In genomic region chr5:140197023-140197422, GRCh38 we compare ENCODE assay signal across 22 cellular contexts.
"Had no signal": no experiment of that assay in that cellular context is flagged by ENCODE, and none has a peak within 500 bp of the region (broad histone marks: within the 10 kb centered on the region; RNA-seq: fewer than 3 reads in every experiment).

No MANE protein-coding gene starts in this region.

- H3K9me3 ChIP-seq: esophagus squamous epithelium, left lung, lower lobe of right lung, ovary, psoas muscle, spleen, thoracic aorta, tibial nerve, upper lobe of left lung had no signal

- H3K4me3 ChIP-seq: esophagus squamous epithelium, left lung, lower lobe of right lung, ovary, psoas muscle, skin epidermis, spleen, thoracic aorta, tibial nerve, upper lobe of left lung had no signal

- H3K36me3 ChIP-seq: ovary, thoracic aorta had no signal

- H3K27ac ChIP-seq: esophagus squamous epithelium, lower lobe of right lung, ovary, skin epidermis, thoracic aorta, tibial nerve had no signal

- H3K4me1 ChIP-seq: esophagus squamous epithelium, tibial nerve had no signal

- DNase-seq: cortex of kidney; effector memory CD8-positive, alpha-beta T cell; erythroblast; esophagus squamous epithelium; foreskin melanocyte; left lung; lower lobe of right lung; naive thymus-derived CD8-positive, alpha-beta T cell; nephron progenitor cell; occipital lobe; ovary; posterior cingulate gyrus; psoas muscle; right cardiac atrium; spleen; stimulated activated CD4-positive, alpha-beta T cell treated with anti-CD3 and anti-CD28 coated beads, Interleukin-4, amount 100 ng/mL, for 4 hours; stimulated activated naive CD8-positive, alpha-beta T cell treated with anti-CD3 and anti-CD28 coated beads, Interleukin-15, Interleukin-2, amounts not matched to agents 100 U/mL and 50 U/mL, for 24 hours; upper lobe of left lung had no signal

- ATAC-seq: effector memory CD8-positive, alpha-beta T cell; left lung; lower lobe of right lung; naive thymus-derived CD8-positive, alpha-beta T cell; psoas muscle; stimulated activated memory B cell treated with anti-CD40 and anti-IgM and Interleukin-4, amounts not matched to agents 10 μg/mL and 1 μg/mL and 100 μg/mL, for 72 hours; stimulated activated naive CD8-positive, alpha-beta T cell treated with anti-CD3 and anti-CD28 coated beads, Interleukin-15, Interleukin-2, amounts not matched to agents 100 U/mL and 50 U/mL, for 24 hours had no signal

- H3K27me3 ChIP-seq: esophagus squamous epithelium, left lung, ovary, spleen, tibial nerve, upper lobe of left lung had no signal
